ENCODE assay signal across 9 cellular contexts in the genomic region with DNA sequence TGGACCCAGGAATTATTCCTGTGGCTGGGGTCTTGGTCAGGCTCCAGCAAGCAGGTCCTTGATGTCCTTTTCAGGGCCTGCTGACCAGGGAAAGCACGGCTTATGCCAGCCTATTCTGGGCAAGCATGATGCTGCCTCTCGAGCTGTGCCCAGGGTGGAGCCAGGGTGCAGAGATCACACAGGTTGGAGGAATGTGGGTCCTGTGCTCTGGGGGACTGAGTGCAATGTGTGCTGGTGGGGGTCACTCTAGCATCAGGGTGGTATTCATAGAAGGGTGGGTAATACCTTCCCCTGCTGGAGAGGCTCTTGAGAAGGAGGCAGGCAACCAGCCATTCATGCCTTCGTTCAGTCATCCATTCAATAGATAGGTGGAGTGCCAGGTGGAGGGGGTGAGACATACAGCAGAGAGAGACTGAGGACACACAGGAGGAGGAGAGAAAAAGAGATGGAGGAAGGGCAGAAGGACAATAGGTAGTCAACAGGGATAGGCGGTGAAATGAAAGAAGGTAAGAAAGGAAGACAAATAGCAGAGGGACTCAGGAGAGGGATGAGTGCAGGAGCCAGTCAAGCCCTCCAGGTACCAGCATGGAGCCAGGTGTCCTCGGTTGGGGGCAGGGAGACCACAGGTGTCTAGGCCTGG. TPM values are rescaled to one million over a fixed set of nuclear protein-coding genes. Genes with fewer than 3 reads are reported as not detected.
DNase-seq lines count a peak whose midpoint lies in the region; ATAC-seq and TF ChIP-seq lines count a peak whose summit lies in the region.
"Had no signal": no experiment of that assay in that cellular context is flagged by ENCODE, and none has a peak within 500 bp of the region (broad histone marks: within the 10 kb centered on the region; RNA-seq: fewer than 3 reads in every experiment).

No MANE protein-coding gene starts in this region.

- no peak overlapping the region for H2AFZ ChIP-seq in MM.1S (ENCODE audit: low read length)

- H4K20me1 ChIP-seq in MM.1S (ENCODE audit: insufficient read depth, low read length) = no peaks in the 10 kb centered on the region

- no peaks in the 10 kb centered on the region for H3K9me2 ChIP-seq in MM.1S (replicated peaks; ENCODE audit: insufficient read depth, low read length)

- H3K36me3 ChIP-seq in RWPE2 (ENCODE audit: low read depth) = peaks cover 7% of the 10 kb centered on the region
- no peaks in the 10 kb centered on the region for H3K36me3 ChIP-seq in prostate gland
- no peaks in the 10 kb centered on the region for H3K36me3 ChIP-seq in MM.1S (replicated peaks; ENCODE audit: insufficient read depth, low read length)

- H3K9me3 ChIP-seq in RWPE2 (ENCODE audit: severe bottlenecking) (no peaks in the 10 kb centered on the region), prostate gland (no peaks in the 10 kb centered on the region), MM.1S (replicated peaks; ENCODE audit: insufficient read depth, low read length) (no peaks in the 10 kb centered on the region)

- no peaks in the 10 kb centered on the region for H3K9me3 Mint-ChIP-seq in T-helper 2 cell treated with Interferon-gamma antibody and Interleukin-4, amounts not matched to agents 5 μg/mL and 100 μg/mL, for 36 hours

- no peaks in the 10 kb centered on the region for H3K79me2 ChIP-seq in MM.1S (ENCODE audit: low read length)

- 72% methylated on average over 5 of the region's 5 CpGs for WGBS in prostate gland

- H3K27me3 ChIP-seq in RWPE2 (ENCODE audit: insufficient read depth, poor library complexity, severe bottlenecking) (no peaks in the 10 kb centered on the region), prostate gland (replicated peaks; ENCODE audit: insufficient read depth) (no peaks in the 10 kb centered on the region), MM.1S (replicated peaks; ENCODE audit: insufficient read depth, low read length) (no peaks in the 10 kb centered on the region)

- no peak overlapping the region for H3K4me2 ChIP-seq in MM.1S (ENCODE audit: low read depth, low read length)

- no peak for TF ChIP-seq CTCF in RWPE2 (IDR thresholded peaks at IDR 0.05; ENCODE audit: poor library complexity, severe bottlenecking)
- TF ChIP-seq CTCF in prostate gland (IDR thresholded peaks at IDR 0.05) = no peak
- no peak for TF ChIP-seq CTCF in MM.1S (IDR thresholded peaks at IDR 0.05; ENCODE audit: low read length)

- peaks cover 30% of the 10 kb centered on the region for H3K4me1 ChIP-seq in RWPE2 (ENCODE audit: insufficient read depth, poor library complexity, severe bottlenecking)
- peaks cover 8% of the 10 kb centered on the region for H3K4me1 ChIP-seq in prostate gland (replicated peaks)
- H3K4me1 ChIP-seq in MM.1S (ENCODE audit: low read length) = peaks cover 12% of the 10 kb centered on the region

- H3K36me3 Mint-ChIP-seq in T-helper 2 cell treated with Interferon-gamma antibody and Interleukin-4, amounts not matched to agents 5 μg/mL and 100 μg/mL, for 36 hours (ENCODE audit: low read depth) = peaks cover 19% of the 10 kb centered on the region

- H3K27ac ChIP-seq in RWPE2 (ENCODE audit: poor library complexity, severe bottlenecking) (peak overlapping the region; percentile 67), epithelial cell of prostate (peak overlapping the region; percentile 90), prostate gland (peak overlapping the region; percentile 90 to 94), MM.1S (ENCODE audit: low read length) (no peak overlapping the region)

- no peaks in the 10 kb centered on the region for H3F3A ChIP-seq in MM.1S (ENCODE audit: insufficient read depth, low read length)

- no peak for DNase-seq in T-helper 2 cell treated with Interferon-gamma antibody and Interleukin-4, amounts not matched to agents 5 μg/mL and 100 μg/mL, for 36 hours (ENCODE audit: low spot score)
- no peak for DNase-seq in T-helper 2 cell
- no peak for DNase-seq in RWPE2 (ENCODE audit: low spot score)
- DNase-seq in epithelial cell of prostate (ENCODE audit: low read depth, low spot score) = no peak
- DNase-seq in prostate gland (ENCODE audit: low spot score) = no peak
- DNase-seq in MM.1S = no peak

- H3K9ac ChIP-seq in MM.1S (ENCODE audit: low read length) = no peak overlapping the region

- peaks cover 17% of the 10 kb centered on the region for H3K4me1 Mint-ChIP-seq in T-helper 2 cell treated with Interferon-gamma antibody and Interleukin-4, amounts not matched to agents 5 μg/mL and 100 μg/mL, for 36 hours (ENCODE audit: low read depth)

- no peak for TF ChIP-seq POLR2A in prostate gland (IDR thresholded peaks at IDR 0.05)

- peak overlapping the region; percentile 81 for H3K4me3 ChIP-seq in RWPE2 (ENCODE audit: severe bottlenecking)
- H3K4me3 ChIP-seq in prostate gland = peak overlapping the region; percentile 67 to 85
- H3K4me3 ChIP-seq in MM.1S (ENCODE audit: low read length) = no peak overlapping the region

- intact Hi-C loops in prostate gland (cut with DNase I) = no loop called here

- peak overlapping the region; percentile 6 for H3K4me3 Mint-ChIP-seq in T-helper 2 cell treated with Interferon-gamma antibody and Interleukin-4, amounts not matched to agents 5 μg/mL and 100 μg/mL, for 36 hours

- no peaks in the 10 kb centered on the region for H3K27me3 Mint-ChIP-seq in T-helper 2 cell treated with Interferon-gamma antibody and Interleukin-4, amounts not matched to agents 5 μg/mL and 100 μg/mL, for 36 hours (ENCODE audit: low read depth)

- ATAC-seq in RWPE2 (ENCODE audit: low read depth) (no peak), HG03521 (IDR thresholded peaks at IDR 0.05; ENCODE audit: unreplicated experiment) (no peak), HG02588 (IDR thresholded peaks at IDR 0.05; ENCODE audit: unreplicated experiment) (no peak)

- H3K27ac Mint-ChIP-seq in T-helper 2 cell treated with Interferon-gamma antibody and Interleukin-4, amounts not matched to agents 5 μg/mL and 100 μg/mL, for 36 hours = no peak overlapping the region

RNA-seq across cellular contexts. Expression of a gene that starts 5.1 kb away (rescaled TPM):
- total RNA-seq in prostate gland = 10 to 100 TPM; 29.4 to 42.4 TPM

RNA-seq across cellular contexts. Expression of a gene that starts 25.4 kb away (rescaled TPM):
- total RNA-seq in prostate gland = under 1 TPM in 1 of 2 donors, not detected in 1; 0.97 TPM
- total RNA-seq: temporal lobe had no signal

RNA-seq across cellular contexts. Expression of a gene that starts 29.4 kb away (rescaled TPM):
- 10 to 100 TPM; 44.2 to 99.4 TPM for total RNA-seq in prostate gland
